In the genomic region with DNA sequence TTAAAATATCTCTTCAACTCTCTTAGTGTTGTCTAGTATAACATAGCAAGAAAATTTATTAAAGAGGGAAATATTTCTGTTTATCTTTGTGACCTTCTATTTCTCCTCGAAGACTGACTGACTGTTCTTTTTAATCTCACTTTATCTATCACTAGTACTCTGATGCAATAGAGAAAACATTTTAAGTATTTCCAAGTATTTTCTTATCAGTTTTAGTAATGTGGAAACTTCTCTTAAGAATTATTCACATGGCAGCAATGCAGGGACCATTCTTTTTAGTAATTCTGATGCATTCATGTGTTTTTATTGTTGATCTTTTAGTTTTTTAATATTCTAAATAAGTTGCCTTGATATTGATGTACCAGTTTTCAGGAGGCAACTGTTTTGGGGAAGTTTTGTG, we compare ENCODE assay signal across 20 cellular contexts.
DNase-seq lines count a peak whose midpoint lies in the region; ATAC-seq, FAIRE-seq and TF ChIP-seq lines count a peak whose summit lies in the region.
"Had no signal": no experiment of that assay in that cellular context is flagged by ENCODE, and none has a peak within 500 bp of the region (broad histone marks: within the 10 kb centered on the region; RNA-seq: fewer than 3 reads in every experiment).

No MANE protein-coding gene starts in this region.

- TF ChIP-seq CTCF in astrocyte (IDR thresholded peaks at IDR 0.05; ENCODE audit: insufficient read depth, low read depth, low read length): no peak
- no peak for TF ChIP-seq CTCF in left ventricle myocardium inferior (IDR thresholded peaks at IDR 0.05; ENCODE audit: borderline replicate concordance)
- TF ChIP-seq CTCF in BE2C (IDR thresholded peaks at IDR 0.05; ENCODE audit: low read depth, low read length): no peak

- H3K4me1 ChIP-seq in astrocyte (ENCODE audit: insufficient read depth, low read length) (peaks cover 47% of the 10 kb centered on the region), left ventricle myocardium inferior (peaks cover 90% of the 10 kb centered on the region), BE2C (peaks cover 21% of the 10 kb centered on the region)
- no peaks in the 10 kb centered on the region for H3K4me1 ChIP-seq in CD4-positive, alpha-beta memory T cell (ENCODE audit: insufficient read depth, low read length)
- H3K4me1 ChIP-seq: SJCRH30, suprapubic skin had no signal

- peak overlapping the region; percentile 17 for H3K4me2 ChIP-seq in astrocyte (ENCODE audit: low read length)

- H3K4me3 Mint-ChIP-seq in stimulated activated naive CD8-positive, alpha-beta T cell treated with anti-CD3 and anti-CD28 coated beads, Interleukin-15, Interleukin-2, amounts not matched to agents 100 ng/mL and 50 ng/mL, for 24 hours: no peak overlapping the region
- H3K4me3 Mint-ChIP-seq in stimulated activated naive CD8-positive, alpha-beta T cell treated with anti-CD3 and anti-CD28 coated beads, Interleukin-15, amount 100 ng/mL, for 72 hours: no peak overlapping the region
- H3K4me3 Mint-ChIP-seq in astrocyte (ENCODE audit: unreplicated experiment): no peak overlapping the region
- H3K4me3 Mint-ChIP-seq in stimulated activated effector memory CD8-positive, alpha-beta T cell treated with anti-CD3 and anti-CD28 coated beads, Interleukin-12 subunit alpha, Interleukin-12 subunit beta, amount 100 ng/mL, for 72 hours: no peak overlapping the region
- H3K4me3 Mint-ChIP-seq in CD4-positive, alpha-beta memory T cell: no peak overlapping the region
- H3K4me3 Mint-ChIP-seq: activated naive CD4-positive, alpha-beta T cell treated with anti-CD3 and anti-CD28 coated beads, Interleukin-2, amount 50 U/mL, for 24 hours had no signal

- CTCF ChIA-PET in CD4-positive, alpha-beta memory T cell (lab: Charles Lee; ENCODE audit: partially characterized antibody): no interaction called here

- H3K9me3 Mint-ChIP-seq in stimulated activated naive CD8-positive, alpha-beta T cell treated with anti-CD3 and anti-CD28 coated beads, Interleukin-15, Interleukin-2, amounts not matched to agents 100 ng/mL and 50 ng/mL, for 24 hours: no peaks in the 10 kb centered on the region
- H3K9me3 Mint-ChIP-seq in stimulated activated naive CD8-positive, alpha-beta T cell treated with anti-CD3 and anti-CD28 coated beads, Interleukin-15, amount 100 ng/mL, for 72 hours: no peaks in the 10 kb centered on the region
- no peaks in the 10 kb centered on the region for H3K9me3 Mint-ChIP-seq in astrocyte (ENCODE audit: unreplicated experiment)
- H3K9me3 Mint-ChIP-seq in stimulated activated effector memory CD8-positive, alpha-beta T cell treated with anti-CD3 and anti-CD28 coated beads, Interleukin-12 subunit alpha, Interleukin-12 subunit beta, amount 100 ng/mL, for 72 hours: no peaks in the 10 kb centered on the region
- no peaks in the 10 kb centered on the region for H3K9me3 Mint-ChIP-seq in CD4-positive, alpha-beta memory T cell
- H3K9me3 Mint-ChIP-seq: activated naive CD4-positive, alpha-beta T cell treated with anti-CD3 and anti-CD28 coated beads, Interleukin-2, amount 50 U/mL, for 24 hours had no signal

- peak overlapping the region; percentile 52 for H3K27ac Mint-ChIP-seq in stimulated activated naive CD8-positive, alpha-beta T cell treated with anti-CD3 and anti-CD28 coated beads, Interleukin-15, Interleukin-2, amounts not matched to agents 100 ng/mL and 50 ng/mL, for 24 hours
- no peak overlapping the region for H3K27ac Mint-ChIP-seq in stimulated activated naive CD8-positive, alpha-beta T cell treated with anti-CD3 and anti-CD28 coated beads, Interleukin-15, amount 100 ng/mL, for 72 hours
- H3K27ac Mint-ChIP-seq in astrocyte (ENCODE audit: unreplicated experiment): peak overlapping the region; percentile 55
- peak overlapping the region; percentile 43 for H3K27ac Mint-ChIP-seq in stimulated activated effector memory CD8-positive, alpha-beta T cell treated with anti-CD3 and anti-CD28 coated beads, Interleukin-12 subunit alpha, Interleukin-12 subunit beta, amount 100 ng/mL, for 72 hours
- no peak overlapping the region for H3K27ac Mint-ChIP-seq in CD4-positive, alpha-beta memory T cell
- H3K27ac Mint-ChIP-seq: activated naive CD4-positive, alpha-beta T cell treated with anti-CD3 and anti-CD28 coated beads, Interleukin-2, amount 50 U/mL, for 24 hours had no signal

- H3K27ac ChIP-seq in astrocyte (ENCODE audit: low read depth, low read length) (peak overlapping the region; percentile 54), left ventricle myocardium inferior (replicated peaks) (peak overlapping the region; percentile 88)
- H3K27ac ChIP-seq in CD4-positive, alpha-beta memory T cell (ENCODE audit: low read depth, low read length): no peak overlapping the region
- H3K27ac ChIP-seq: foreskin keratinocyte, pancreas, SJCRH30, suprapubic skin had no signal

- ATAC-seq in stimulated activated naive CD8-positive, alpha-beta T cell treated with anti-CD3 and anti-CD28 coated beads, Interleukin-15, amount 100 ng/mL, for 72 hours: no peak
- ATAC-seq in stimulated activated effector memory CD8-positive, alpha-beta T cell treated with anti-CD3 and anti-CD28 coated beads, Interleukin-12 subunit alpha, Interleukin-12 subunit beta, amount 100 ng/mL, for 72 hours: no peak
- ATAC-seq in HG02588 (IDR thresholded peaks at IDR 0.05; ENCODE audit: unreplicated experiment): no peak
- ATAC-seq: foreskin keratinocyte, left colon had no signal

- H2AFZ ChIP-seq in astrocyte (ENCODE audit: low read depth, low read length): no peak overlapping the region

- H4K20me1 ChIP-seq in astrocyte (ENCODE audit: insufficient read depth, low read length): no peaks in the 10 kb centered on the region

- no peak for DNase-seq in stimulated activated naive CD8-positive, alpha-beta T cell treated with anti-CD3 and anti-CD28 coated beads, Interleukin-15, amount 100 ng/mL, for 72 hours
- DNase-seq in astrocyte (ENCODE audit: low read depth) (peak; percentile 71), left ventricle myocardium inferior (no peak), BE2C (no peak)
- no peak for DNase-seq in stimulated activated effector memory CD8-positive, alpha-beta T cell treated with anti-CD3 and anti-CD28 coated beads, Interleukin-12 subunit alpha, Interleukin-12 subunit beta, amount 100 ng/mL, for 72 hours (ENCODE audit: low spot score in 2 of 2)
- DNase-seq in CD4-positive, alpha-beta memory T cell: no peak
- DNase-seq: activated CD4-positive, alpha-beta T cell treated with anti-CD3 and anti-CD28 coated beads for 48 hours; Caco-2; cerebellar nuclear complex; foreskin keratinocyte; left colon; NCI-H2081 treated with DMSO at 0.1 percent for 48 hours; NCI-H510A treated with DMSO at 0.1 percent for 48 hours; pancreas; SJCRH30; stimulated activated CD4-positive, alpha-beta T cell treated with anti-CD3 and anti-CD28 coated beads, Interleukin-4, amount 100 ng/mL, for 1 hour had no signal

- H3K79me2 ChIP-seq in astrocyte (ENCODE audit: insufficient read depth, low read length): peaks cover 64% of the 10 kb centered on the region

- H3K9ac ChIP-seq in astrocyte (ENCODE audit: low read length): peak overlapping the region; percentile 35

- H3K4me3 ChIP-seq in astrocyte (ENCODE audit: insufficient read depth, low read depth, low read length): no peak overlapping the region
- H3K4me3 ChIP-seq in left ventricle myocardium inferior: no peak overlapping the region
- H3K4me3 ChIP-seq in CD4-positive, alpha-beta memory T cell (ENCODE audit: low read length in 2 of 2): no peak overlapping the region
- no peak overlapping the region for H3K4me3 ChIP-seq in BE2C (ENCODE audit: low read depth, low read length)
- H3K4me3 ChIP-seq: pancreas, SJCRH30, suprapubic skin had no signal

- no peaks in the 10 kb centered on the region for H3K27me3 ChIP-seq in astrocyte (ENCODE audit: insufficient read depth, low read length)
- no peaks in the 10 kb centered on the region for H3K27me3 ChIP-seq in left ventricle myocardium inferior (ENCODE audit: low read depth)
- H3K27me3 ChIP-seq in CD4-positive, alpha-beta memory T cell (ENCODE audit: insufficient read depth, low read length): no peaks in the 10 kb centered on the region
- H3K27me3 ChIP-seq in BE2C: no peaks in the 10 kb centered on the region
- H3K27me3 ChIP-seq: foreskin keratinocyte, pancreas, SJCRH30, suprapubic skin had no signal

- H3K4me1 Mint-ChIP-seq in stimulated activated naive CD8-positive, alpha-beta T cell treated with anti-CD3 and anti-CD28 coated beads, Interleukin-15, Interleukin-2, amounts not matched to agents 100 ng/mL and 50 ng/mL, for 24 hours (ENCODE audit: low read depth): peaks cover 27% of the 10 kb centered on the region
- no peaks in the 10 kb centered on the region for H3K4me1 Mint-ChIP-seq in stimulated activated naive CD8-positive, alpha-beta T cell treated with anti-CD3 and anti-CD28 coated beads, Interleukin-15, amount 100 ng/mL, for 72 hours
- peaks cover 12% of the 10 kb centered on the region for H3K4me1 Mint-ChIP-seq in astrocyte (ENCODE audit: low read depth, unreplicated experiment)
- H3K4me1 Mint-ChIP-seq in stimulated activated effector memory CD8-positive, alpha-beta T cell treated with anti-CD3 and anti-CD28 coated beads, Interleukin-12 subunit alpha, Interleukin-12 subunit beta, amount 100 ng/mL, for 72 hours: peaks cover 8% of the 10 kb centered on the region
- H3K4me1 Mint-ChIP-seq in CD4-positive, alpha-beta memory T cell: peaks cover 4 to 15% (median 11%) of the 10 kb centered on the region in 4 donors

- H3K27me3 Mint-ChIP-seq in stimulated activated naive CD8-positive, alpha-beta T cell treated with anti-CD3 and anti-CD28 coated beads, Interleukin-15, Interleukin-2, amounts not matched to agents 100 ng/mL and 50 ng/mL, for 24 hours: no peaks in the 10 kb centered on the region
- no peaks in the 10 kb centered on the region for H3K27me3 Mint-ChIP-seq in stimulated activated naive CD8-positive, alpha-beta T cell treated with anti-CD3 and anti-CD28 coated beads, Interleukin-15, amount 100 ng/mL, for 72 hours
- H3K27me3 Mint-ChIP-seq in astrocyte (ENCODE audit: low read depth, unreplicated experiment): no peaks in the 10 kb centered on the region
- no peaks in the 10 kb centered on the region for H3K27me3 Mint-ChIP-seq in CD4-positive, alpha-beta memory T cell
- H3K27me3 Mint-ChIP-seq: activated naive CD4-positive, alpha-beta T cell treated with anti-CD3 and anti-CD28 coated beads, Interleukin-2, amount 50 U/mL, for 24 hours had no signal

- H3K36me3 ChIP-seq in astrocyte (ENCODE audit: insufficient read depth, low read length) (peaks cover 2% of the 10 kb centered on the region), left ventricle myocardium inferior (no peaks in the 10 kb centered on the region), BE2C (no peaks in the 10 kb centered on the region)
- H3K36me3 ChIP-seq in CD4-positive, alpha-beta memory T cell (ENCODE audit: insufficient read depth, low read length): no peaks in the 10 kb centered on the region
- H3K36me3 ChIP-seq: pancreas, SJCRH30, suprapubic skin had no signal

- peak; percentile 43 for FAIRE-seq in astrocyte (lab: Jason Lieb, UNC)
- FAIRE-seq: pancreas had no signal

- H3K36me3 Mint-ChIP-seq in stimulated activated naive CD8-positive, alpha-beta T cell treated with anti-CD3 and anti-CD28 coated beads, Interleukin-15, Interleukin-2, amounts not matched to agents 100 ng/mL and 50 ng/mL, for 24 hours (ENCODE audit: low read depth): peaks cover 15% of the 10 kb centered on the region
- H3K36me3 Mint-ChIP-seq in astrocyte (ENCODE audit: low read depth, unreplicated experiment): peaks cover 7% of the 10 kb centered on the region
- H3K36me3 Mint-ChIP-seq in stimulated activated effector memory CD8-positive, alpha-beta T cell treated with anti-CD3 and anti-CD28 coated beads, Interleukin-12 subunit alpha, Interleukin-12 subunit beta, amount 100 ng/mL, for 72 hours: no peaks in the 10 kb centered on the region
- H3K36me3 Mint-ChIP-seq in CD4-positive, alpha-beta memory T cell: peaks cover 3 to 5% of the 10 kb centered on the region in 2 donors
- H3K36me3 Mint-ChIP-seq: activated naive CD4-positive, alpha-beta T cell treated with anti-CD3 and anti-CD28 coated beads, Interleukin-2, amount 50 U/mL, for 24 hours had no signal

- POLR2A ChIA-PET in CD4-positive, alpha-beta memory T cell (lab: Charles Lee; ENCODE audit: partially characterized antibody): no interaction called here

- H3K9me3 ChIP-seq in astrocyte (ENCODE audit: insufficient read depth, low read depth, low read length) (no peaks in the 10 kb centered on the region), left ventricle myocardium inferior (replicated peaks) (no peaks in the 10 kb centered on the region), BE2C (no peaks in the 10 kb centered on the region)
- no peaks in the 10 kb centered on the region for H3K9me3 ChIP-seq in CD4-positive, alpha-beta memory T cell (ENCODE audit: control insufficient read depth in 1 of 2, low read length in 2 of 2)
- H3K9me3 ChIP-seq: Caco-2, pancreas, SJCRH30, suprapubic skin had no signal

- intact Hi-C loops in left ventricle myocardium inferior (cut with micrococcal nuclease): loop anchor here (10.0 kb wide), 1 partner anchor 118 kb away; a partner anchor contains a TSS
- intact Hi-C loops in CD4-positive, alpha-beta memory T cell (cut with micrococcal nuclease): loop anchor here (10.0 kb wide), 1 partner anchor 422 kb away; no protein-coding TSS in a partner anchor

Comparison
In these comparisons a context has a peak if more than half of its experiments do, and no peak if none do; other contexts are left out.
1. H3K27ac Mint-ChIP-seq: peak in stimulated activated naive CD8-positive, alpha-beta T cell treated with anti-CD3 and anti-CD28 coated beads, Interleukin-15, Interleukin-2, amounts not matched to agents 100 ng/mL and 50 ng/mL, for 24 hours (single experiment), astrocyte (single experiment) and stimulated activated effector memory CD8-positive, alpha-beta T cell treated with anti-CD3 and anti-CD28 coated beads, Interleukin-12 subunit alpha, Interleukin-12 subunit beta, amount 100 ng/mL, for 72 hours (single experiment); none in stimulated activated naive CD8-positive, alpha-beta T cell treated with anti-CD3 and anti-CD28 coated beads, Interleukin-15, amount 100 ng/mL, for 72 hours (0 of 2) and CD4-positive, alpha-beta memory T cell (0 of 7).